In the genomic region with DNA sequence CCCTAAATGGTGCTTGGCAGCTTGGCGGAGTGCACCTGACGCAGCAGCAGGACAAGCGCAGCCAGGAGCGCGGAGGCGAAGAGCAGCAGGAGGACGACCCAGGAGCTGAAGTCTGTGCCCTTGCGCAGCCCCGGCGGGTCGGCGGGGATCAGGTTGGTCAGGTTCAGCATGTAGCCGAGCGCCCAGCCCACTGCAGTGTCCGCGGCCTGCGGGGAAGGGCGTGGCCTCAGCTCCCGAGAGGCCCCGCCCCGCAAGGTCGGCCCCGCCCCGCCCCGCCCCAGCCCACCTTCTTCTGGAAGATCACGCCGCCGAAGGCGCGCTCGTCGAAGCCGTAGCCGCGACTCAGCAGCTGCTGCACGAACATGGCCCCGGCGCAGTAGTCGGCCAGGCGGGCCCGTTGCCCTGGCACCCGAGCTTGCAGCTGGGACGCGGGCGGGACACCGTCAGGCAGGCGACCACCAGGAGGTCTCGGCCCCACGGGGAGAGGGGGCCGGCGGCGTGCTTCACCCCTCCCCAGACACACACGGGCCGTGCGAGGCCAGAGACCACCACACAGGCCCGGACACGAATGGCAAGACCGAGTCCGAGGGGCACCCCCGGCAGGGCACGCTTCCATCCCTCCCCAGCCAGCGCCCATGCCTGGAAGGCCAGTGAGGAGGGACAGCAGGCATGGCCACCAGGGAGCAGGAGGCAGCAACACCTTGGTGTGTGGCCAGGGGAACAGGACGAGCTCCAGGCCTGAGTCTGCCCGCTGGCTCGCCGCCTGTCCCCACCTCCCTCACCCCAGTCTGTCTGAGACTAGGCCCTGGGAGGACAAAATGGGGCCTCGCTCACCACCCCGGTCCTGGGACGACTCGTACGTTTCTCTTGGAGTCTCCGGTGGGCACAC, we compare ENCODE assay signal across 2 cellular contexts.
TF ChIP-seq lines count a peak whose summit lies in the region.

No MANE protein-coding gene starts in this region.

TF ChIP-seq in HEK293T, 16 proteins besides CTCF, POLR2A, EP300 and RAD21:
- no peak for TF ChIP-seq ELF4 (IDR thresholded peaks at IDR 0.05)
- TF ChIP-seq L3MBTL2 (conservative IDR thresholded peaks at IDR 0.05), result no peak; the same call in 1 of the 2 replicates
- no peak for TF ChIP-seq HDGF (IDR thresholded peaks at IDR 0.05; ENCODE audit: borderline replicate concordance)
- no peak for TF ChIP-seq CTBP1 (IDR thresholded peaks at IDR 0.05; ENCODE audit: borderline replicate concordance)
- no peak for TF ChIP-seq BHLHE40 (IDR thresholded peaks at IDR 0.05; ENCODE audit: borderline replicate concordance)
- TF ChIP-seq FOXA1 (IDR thresholded peaks at IDR 0.05), result no peak
- no peak for TF ChIP-seq SUZ12 (IDR thresholded peaks at IDR 0.05)
- no peak for TF ChIP-seq SP1 (IDR thresholded peaks at IDR 0.05)
- TF ChIP-seq FOXM1 (IDR thresholded peaks at IDR 0.05; ENCODE audit: borderline replicate concordance), result no peak
- TF ChIP-seq, protein P1, sequence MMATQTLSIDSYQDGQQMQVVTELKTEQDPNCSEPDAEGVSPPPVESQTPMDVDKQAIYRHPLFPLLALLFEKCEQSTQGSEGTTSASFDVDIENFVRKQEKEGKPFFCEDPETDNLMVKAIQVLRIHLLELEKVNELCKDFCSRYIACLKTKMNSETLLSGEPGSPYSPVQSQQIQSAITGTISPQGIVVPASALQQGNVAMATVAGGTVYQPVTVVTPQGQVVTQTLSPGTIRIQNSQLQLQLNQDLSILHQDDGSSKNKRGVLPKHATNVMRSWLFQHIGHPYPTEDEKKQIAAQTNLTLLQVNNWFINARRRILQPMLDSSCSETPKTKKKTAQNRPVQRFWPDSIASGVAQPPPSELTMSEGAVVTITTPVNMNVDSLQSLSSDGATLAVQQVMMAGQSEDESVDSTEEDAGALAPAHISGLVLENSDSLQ (IDR thresholded peaks at IDR 0.05), result no peak
- no peak for TF ChIP-seq ZNF384 (IDR thresholded peaks at IDR 0.05)
- no peak for TF ChIP-seq FOXK2 (IDR thresholded peaks at IDR 0.05)
- no peak for TF ChIP-seq TARDBP (IDR thresholded peaks at IDR 0.05)
- TF ChIP-seq NFRKB (IDR thresholded peaks at IDR 0.05), result no peak
- no peak for TF ChIP-seq LEF1 (IDR thresholded peaks at IDR 0.05; ENCODE audit: borderline replicate concordance)
- TF ChIP-seq ARNT (IDR thresholded peaks at IDR 0.05), result no peak

TF ChIP-seq in K562, 482 proteins besides CTCF, POLR2A, EP300 and RAD21 (continues in another document):
- TF ChIP-seq, protein P2, sequence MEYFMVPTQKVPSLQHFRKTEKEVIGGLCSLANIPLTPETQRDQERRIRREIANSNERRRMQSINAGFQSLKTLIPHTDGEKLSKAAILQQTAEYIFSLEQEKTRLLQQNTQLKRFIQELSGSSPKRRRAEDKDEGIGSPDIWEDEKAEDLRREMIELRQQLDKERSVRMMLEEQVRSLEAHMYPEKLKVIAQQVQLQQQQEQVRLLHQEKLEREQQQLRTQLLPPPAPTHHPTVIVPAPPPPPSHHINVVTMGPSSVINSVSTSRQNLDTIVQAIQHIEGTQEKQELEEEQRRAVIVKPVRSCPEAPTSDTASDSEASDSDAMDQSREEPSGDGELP (CRISPR knock-in tag; IDR thresholded peaks at IDR 0.05; ENCODE audit: borderline replicate concordance), result peak; percentile 65
- TF ChIP-seq XRCC5 (IDR thresholded peaks at IDR 0.05; ENCODE audit: low read depth, low read length) (no peak), CREM (IDR thresholded peaks at IDR 0.05; ENCODE audit: low read depth) (0 out of 2 replicates have a peak, but pooled peaks have one; percentile 11), L3MBTL2 (IDR thresholded peaks at IDR 0.05) (peak; percentile 80)
- TF ChIP-seq, protein P3, sequence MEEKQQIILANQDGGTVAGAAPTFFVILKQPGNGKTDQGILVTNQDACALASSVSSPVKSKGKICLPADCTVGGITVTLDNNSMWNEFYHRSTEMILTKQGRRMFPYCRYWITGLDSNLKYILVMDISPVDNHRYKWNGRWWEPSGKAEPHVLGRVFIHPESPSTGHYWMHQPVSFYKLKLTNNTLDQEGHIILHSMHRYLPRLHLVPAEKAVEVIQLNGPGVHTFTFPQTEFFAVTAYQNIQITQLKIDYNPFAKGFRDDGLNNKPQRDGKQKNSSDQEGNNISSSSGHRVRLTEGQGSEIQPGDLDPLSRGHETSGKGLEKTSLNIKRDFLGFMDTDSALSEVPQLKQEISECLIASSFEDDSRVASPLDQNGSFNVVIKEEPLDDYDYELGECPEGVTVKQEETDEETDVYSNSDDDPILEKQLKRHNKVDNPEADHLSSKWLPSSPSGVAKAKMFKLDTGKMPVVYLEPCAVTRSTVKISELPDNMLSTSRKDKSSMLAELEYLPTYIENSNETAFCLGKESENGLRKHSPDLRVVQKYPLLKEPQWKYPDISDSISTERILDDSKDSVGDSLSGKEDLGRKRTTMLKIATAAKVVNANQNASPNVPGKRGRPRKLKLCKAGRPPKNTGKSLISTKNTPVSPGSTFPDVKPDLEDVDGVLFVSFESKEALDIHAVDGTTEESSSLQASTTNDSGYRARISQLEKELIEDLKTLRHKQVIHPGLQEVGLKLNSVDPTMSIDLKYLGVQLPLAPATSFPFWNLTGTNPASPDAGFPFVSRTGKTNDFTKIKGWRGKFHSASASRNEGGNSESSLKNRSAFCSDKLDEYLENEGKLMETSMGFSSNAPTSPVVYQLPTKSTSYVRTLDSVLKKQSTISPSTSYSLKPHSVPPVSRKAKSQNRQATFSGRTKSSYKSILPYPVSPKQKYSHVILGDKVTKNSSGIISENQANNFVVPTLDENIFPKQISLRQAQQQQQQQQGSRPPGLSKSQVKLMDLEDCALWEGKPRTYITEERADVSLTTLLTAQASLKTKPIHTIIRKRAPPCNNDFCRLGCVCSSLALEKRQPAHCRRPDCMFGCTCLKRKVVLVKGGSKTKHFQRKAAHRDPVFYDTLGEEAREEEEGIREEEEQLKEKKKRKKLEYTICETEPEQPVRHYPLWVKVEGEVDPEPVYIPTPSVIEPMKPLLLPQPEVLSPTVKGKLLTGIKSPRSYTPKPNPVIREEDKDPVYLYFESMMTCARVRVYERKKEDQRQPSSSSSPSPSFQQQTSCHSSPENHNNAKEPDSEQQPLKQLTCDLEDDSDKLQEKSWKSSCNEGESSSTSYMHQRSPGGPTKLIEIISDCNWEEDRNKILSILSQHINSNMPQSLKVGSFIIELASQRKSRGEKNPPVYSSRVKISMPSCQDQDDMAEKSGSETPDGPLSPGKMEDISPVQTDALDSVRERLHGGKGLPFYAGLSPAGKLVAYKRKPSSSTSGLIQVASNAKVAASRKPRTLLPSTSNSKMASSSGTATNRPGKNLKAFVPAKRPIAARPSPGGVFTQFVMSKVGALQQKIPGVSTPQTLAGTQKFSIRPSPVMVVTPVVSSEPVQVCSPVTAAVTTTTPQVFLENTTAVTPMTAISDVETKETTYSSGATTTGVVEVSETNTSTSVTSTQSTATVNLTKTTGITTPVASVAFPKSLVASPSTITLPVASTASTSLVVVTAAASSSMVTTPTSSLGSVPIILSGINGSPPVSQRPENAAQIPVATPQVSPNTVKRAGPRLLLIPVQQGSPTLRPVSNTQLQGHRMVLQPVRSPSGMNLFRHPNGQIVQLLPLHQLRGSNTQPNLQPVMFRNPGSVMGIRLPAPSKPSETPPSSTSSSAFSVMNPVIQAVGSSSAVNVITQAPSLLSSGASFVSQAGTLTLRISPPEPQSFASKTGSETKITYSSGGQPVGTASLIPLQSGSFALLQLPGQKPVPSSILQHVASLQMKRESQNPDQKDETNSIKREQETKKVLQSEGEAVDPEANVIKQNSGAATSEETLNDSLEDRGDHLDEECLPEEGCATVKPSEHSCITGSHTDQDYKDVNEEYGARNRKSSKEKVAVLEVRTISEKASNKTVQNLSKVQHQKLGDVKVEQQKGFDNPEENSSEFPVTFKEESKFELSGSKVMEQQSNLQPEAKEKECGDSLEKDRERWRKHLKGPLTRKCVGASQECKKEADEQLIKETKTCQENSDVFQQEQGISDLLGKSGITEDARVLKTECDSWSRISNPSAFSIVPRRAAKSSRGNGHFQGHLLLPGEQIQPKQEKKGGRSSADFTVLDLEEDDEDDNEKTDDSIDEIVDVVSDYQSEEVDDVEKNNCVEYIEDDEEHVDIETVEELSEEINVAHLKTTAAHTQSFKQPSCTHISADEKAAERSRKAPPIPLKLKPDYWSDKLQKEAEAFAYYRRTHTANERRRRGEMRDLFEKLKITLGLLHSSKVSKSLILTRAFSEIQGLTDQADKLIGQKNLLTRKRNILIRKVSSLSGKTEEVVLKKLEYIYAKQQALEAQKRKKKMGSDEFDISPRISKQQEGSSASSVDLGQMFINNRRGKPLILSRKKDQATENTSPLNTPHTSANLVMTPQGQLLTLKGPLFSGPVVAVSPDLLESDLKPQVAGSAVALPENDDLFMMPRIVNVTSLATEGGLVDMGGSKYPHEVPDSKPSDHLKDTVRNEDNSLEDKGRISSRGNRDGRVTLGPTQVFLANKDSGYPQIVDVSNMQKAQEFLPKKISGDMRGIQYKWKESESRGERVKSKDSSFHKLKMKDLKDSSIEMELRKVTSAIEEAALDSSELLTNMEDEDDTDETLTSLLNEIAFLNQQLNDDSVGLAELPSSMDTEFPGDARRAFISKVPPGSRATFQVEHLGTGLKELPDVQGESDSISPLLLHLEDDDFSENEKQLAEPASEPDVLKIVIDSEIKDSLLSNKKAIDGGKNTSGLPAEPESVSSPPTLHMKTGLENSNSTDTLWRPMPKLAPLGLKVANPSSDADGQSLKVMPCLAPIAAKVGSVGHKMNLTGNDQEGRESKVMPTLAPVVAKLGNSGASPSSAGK (IDR thresholded peaks at IDR 0.05), result peak; percentile 61; the same call in 1 of the 2 replicates
- TF ChIP-seq, protein P4, sequence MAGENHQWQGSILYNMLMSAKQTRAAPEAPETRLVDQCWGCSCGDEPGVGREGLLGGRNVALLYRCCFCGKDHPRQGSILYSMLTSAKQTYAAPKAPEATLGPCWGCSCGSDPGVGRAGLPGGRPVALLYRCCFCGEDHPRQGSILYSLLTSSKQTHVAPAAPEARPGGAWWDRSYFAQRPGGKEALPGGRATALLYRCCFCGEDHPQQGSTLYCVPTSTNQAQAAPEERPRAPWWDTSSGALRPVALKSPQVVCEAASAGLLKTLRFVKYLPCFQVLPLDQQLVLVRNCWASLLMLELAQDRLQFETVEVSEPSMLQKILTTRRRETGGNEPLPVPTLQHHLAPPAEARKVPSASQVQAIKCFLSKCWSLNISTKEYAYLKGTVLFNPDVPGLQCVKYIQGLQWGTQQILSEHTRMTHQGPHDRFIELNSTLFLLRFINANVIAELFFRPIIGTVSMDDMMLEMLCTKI (IDR thresholded peaks at IDR 0.05; ENCODE audit: partially characterized antibody), result no peak
- TF ChIP-seq, protein P5, sequence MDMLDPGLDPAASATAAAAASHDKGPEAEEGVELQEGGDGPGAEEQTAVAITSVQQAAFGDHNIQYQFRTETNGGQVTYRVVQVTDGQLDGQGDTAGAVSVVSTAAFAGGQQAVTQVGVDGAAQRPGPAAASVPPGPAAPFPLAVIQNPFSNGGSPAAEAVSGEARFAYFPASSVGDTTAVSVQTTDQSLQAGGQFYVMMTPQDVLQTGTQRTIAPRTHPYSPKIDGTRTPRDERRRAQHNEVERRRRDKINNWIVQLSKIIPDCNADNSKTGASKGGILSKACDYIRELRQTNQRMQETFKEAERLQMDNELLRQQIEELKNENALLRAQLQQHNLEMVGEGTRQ (CRISPR knock-in tag; IDR thresholded peaks at IDR 0.05), result no peak
- TF ChIP-seq, protein P6, sequence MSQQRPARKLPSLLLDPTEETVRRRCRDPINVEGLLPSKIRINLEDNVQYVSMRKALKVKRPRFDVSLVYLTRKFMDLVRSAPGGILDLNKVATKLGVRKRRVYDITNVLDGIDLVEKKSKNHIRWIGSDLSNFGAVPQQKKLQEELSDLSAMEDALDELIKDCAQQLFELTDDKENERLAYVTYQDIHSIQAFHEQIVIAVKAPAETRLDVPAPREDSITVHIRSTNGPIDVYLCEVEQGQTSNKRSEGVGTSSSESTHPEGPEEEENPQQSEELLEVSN (IDR thresholded peaks at IDR 0.05; ENCODE audit: borderline replicate concordance in 1 of 2, extremely low read depth in 1 of 2, insufficient read depth in 1 of 2, insufficient read length in 1 of 2, low read depth in 1 of 2, low read length in 1 of 2, poor library complexity in 1 of 2, severe bottlenecking in 1 of 2), result peak; percentile 73 to 95
